1 cellular context compared by ENCODE assay signal in genomic region chr16:81388357-81388756, GRCh38.
TF ChIP-seq lines count a peak whose summit lies in the region.

No MANE protein-coding gene starts in this region.

TF ChIP-seq in GM23338, 12 proteins besides CTCF, POLR2A, EP300 and RAD21 (continued from another document):
- TF ChIP-seq ZNF462 (CRISPR knock-in tag; IDR thresholded peaks at IDR 0.05) (no peak), REST (IDR thresholded peaks at IDR 0.05; ENCODE audit: unreplicated experiment) (no peak), STAT1 (IDR thresholded peaks at IDR 0.05; ENCODE audit: unreplicated experiment) (no peak), POLR2AphosphoS5 (IDR thresholded peaks at IDR 0.05; ENCODE audit: low read depth) (no peak), JUNB (IDR thresholded peaks at IDR 0.05; ENCODE audit: unreplicated experiment) (no peak), CREB1 (CRISPR knock-in tag; IDR thresholded peaks at IDR 0.05; ENCODE audit: low read depth) (no peak), ZNF331 (CRISPR knock-in tag; IDR thresholded peaks at IDR 0.05; ENCODE audit: low read depth) (no peak), NANOG (IDR thresholded peaks at IDR 0.05; ENCODE audit: borderline replicate concordance) (no peak)
